Comparison of ENCODE assay signal across 28 cellular contexts in the genomic region with DNA sequence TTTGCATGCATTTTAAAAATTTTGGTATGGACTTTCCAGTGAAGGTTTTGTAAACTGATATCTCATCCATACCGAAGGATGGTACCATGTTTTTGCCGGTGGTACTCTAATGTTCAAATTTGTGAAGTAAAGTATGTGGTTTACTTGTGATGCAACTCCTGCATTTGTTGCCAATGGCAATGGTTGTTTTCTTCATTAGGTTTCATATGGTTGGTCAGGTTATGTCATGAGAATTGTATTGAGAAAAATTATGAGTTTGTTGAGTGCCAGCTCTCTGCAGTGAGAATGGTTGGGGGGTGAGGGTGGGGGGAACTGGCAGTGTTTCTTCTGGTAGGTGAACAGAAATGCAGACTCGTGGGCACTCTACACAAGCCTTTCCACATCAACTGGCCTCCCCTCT.
DNase-seq lines count a peak whose midpoint lies in the region; ATAC-seq, FAIRE-seq and TF ChIP-seq lines count a peak whose summit lies in the region.
"Had no signal": no experiment of that assay in that cellular context is flagged by ENCODE, and none has a peak within 500 bp of the region (broad histone marks: within the 10 kb centered on the region; RNA-seq: fewer than 3 reads in every experiment).

No MANE protein-coding gene starts in this region.

- intact Hi-C loops in PC-3 (cut with micrococcal nuclease) (no loop called here), transverse colon (cut with DNase I; ENCODE audit: low total_unique reads) (no loop called here), lower lobe of right lung (cut with DNase I) (no loop called here)

- FAIRE-seq in astrocyte (lab: Jason Lieb, UNC) = no peak
- FAIRE-seq: G401.6, HepG2 had no signal

- H3K27ac Mint-ChIP-seq in astrocyte (ENCODE audit: unreplicated experiment) = peak overlapping the region; percentile 99
- H3K27ac Mint-ChIP-seq: activated T-cell treated with anti-CD3 and anti-CD28 coated beads, Interleukin-2, amount 50 U/mL, for 24 hours; immature natural killer cell; naive thymus-derived CD4-positive, alpha-beta T cell; T-helper 1 cell treated with Interleukin-12 subunit alpha and Interleukin-12 subunit beta and Interleukin-4 antibody, amounts not matched to agents 30 μg/mL and 1 μg/mL, for 36 hours had no signal

- H3K4me2 ChIP-seq in PC-3 (ENCODE audit: low read length) (0 out of 2 replicates have a peak overlapping the region, but pooled peaks have one; percentile 50), astrocyte (ENCODE audit: low read length) (no peak overlapping the region), Karpas-422 (ENCODE audit: low read depth, low read length, poor library complexity, severe bottlenecking) (no peak overlapping the region)

- H2AFZ ChIP-seq in PC-3 (ENCODE audit: low read length) = no peak overlapping the region
- no peak overlapping the region for H2AFZ ChIP-seq in astrocyte (ENCODE audit: low read depth, low read length)
- no peak overlapping the region for H2AFZ ChIP-seq in Karpas-422 (ENCODE audit: low read length)

- H3K27me3 ChIP-seq in PC-3 (ENCODE audit: low read length) (no peaks in the 10 kb centered on the region), astrocyte (ENCODE audit: insufficient read depth, low read length) (no peaks in the 10 kb centered on the region), transverse colon (no peaks in the 10 kb centered on the region), Karpas-422 (ENCODE audit: low read length) (no peaks in the 10 kb centered on the region), lower lobe of right lung (ENCODE audit: low read depth) (no peaks in the 10 kb centered on the region)
- H3K27me3 ChIP-seq: SJCRH30 had no signal

- H3K9me2 ChIP-seq in PC-3 (replicated peaks; ENCODE audit: low read length) = no peaks in the 10 kb centered on the region
- H3K9me2 ChIP-seq in Karpas-422 (replicated peaks; ENCODE audit: insufficient read depth, low read length) = no peaks in the 10 kb centered on the region

- no peaks in the 10 kb centered on the region for H3K36me3 Mint-ChIP-seq in astrocyte (ENCODE audit: low read depth, unreplicated experiment)
- H3K36me3 Mint-ChIP-seq: immature natural killer cell; naive thymus-derived CD4-positive, alpha-beta T cell had no signal

- POLR2A ChIA-PET in PC-3 (lab: Charles Lee; ENCODE audit: unreplicated experiment) = no interaction called here

- no peak for DNase-seq in PC-3
- peak; percentile 12 for DNase-seq in astrocyte (ENCODE audit: low read depth)
- DNase-seq in iris pigment epithelial cell (ENCODE audit: low read depth) = peak; percentile 45
- no peak for DNase-seq in transverse colon
- DNase-seq in Karpas-422 = no peak
- no peak for DNase-seq in lower lobe of right lung
- DNase-seq: activated CD4-positive, alpha-beta T cell treated with anti-CD3 and anti-CD28 coated beads, Interleukin-2, amount 50 U/mL, for 1 hour; activated CD4-positive, CD25-positive, alpha-beta regulatory T cell; activated gamma-delta T cell; activated T-cell treated with anti-CD3 and anti-CD28 coated beads, Interleukin-2, amount 50 U/mL, for 24 hours; Caco-2; cerebellar nuclear complex; immature natural killer cell; left ventricle myocardium inferior; naive thymus-derived CD4-positive, alpha-beta T cell; NCI-H2107; NCI-H345; nucleus accumbens; stimulated activated CD4-positive, alpha-beta T cell treated with anti-CD3 and anti-CD28 coated beads, Interleukin-4, amount 100 ng/mL, for 24 hours had no signal

- in situ Hi-C loops in transverse colon (cut with MboI; ENCODE audit: low pct_ligation_motif_present in 1 of 4, low pct_unique_long_range_greater_than_20kb in 1 of 4, low sequenced_read_pairs in 3 of 4) = loop anchor here (25.0 kb wide), 4 partner anchors 273 to 898 kb away; no protein-coding TSS in a partner anchor

- no peak for TF ChIP-seq EP300 in transverse colon (IDR thresholded peaks at IDR 0.05; ENCODE audit: low read depth)

- WGBS in transverse colon (ENCODE audit: low coverage in 1 of 2), 2 donors = 96% methylated on average over 3 of the region's 3 CpGs; no CpG with 5 or more reads in 1 of the 2 donors

- H3K36me3 ChIP-seq in PC-3 (ENCODE audit: low read depth, low read length) (no peaks in the 10 kb centered on the region), astrocyte (ENCODE audit: insufficient read depth, low read length) (no peaks in the 10 kb centered on the region), transverse colon (no peaks in the 10 kb centered on the region), Karpas-422 (ENCODE audit: insufficient read depth, low read length) (no peaks in the 10 kb centered on the region), lower lobe of right lung (no peaks in the 10 kb centered on the region)
- H3K36me3 ChIP-seq: left ventricle myocardium inferior, prostate gland, SJCRH30, tibial nerve had no signal

- no peak overlapping the region for H3K4me3 Mint-ChIP-seq in astrocyte (ENCODE audit: unreplicated experiment)
- H3K4me3 Mint-ChIP-seq: activated T-cell treated with anti-CD3 and anti-CD28 coated beads, Interleukin-2, amount 50 U/mL, for 24 hours; immature natural killer cell; naive thymus-derived CD4-positive, alpha-beta T cell; T-helper 1 cell treated with Interleukin-12 subunit alpha and Interleukin-12 subunit beta and Interleukin-4 antibody, amounts not matched to agents 30 μg/mL and 1 μg/mL, for 36 hours had no signal

- TF ChIP-seq CTCF in PC-3 (conservative IDR thresholded peaks at IDR 0.05; ENCODE audit: low read depth, low read length) = no peak
- no peak for TF ChIP-seq CTCF in astrocyte (IDR thresholded peaks at IDR 0.05; ENCODE audit: insufficient read depth, low read depth, low read length)
- no peak for TF ChIP-seq CTCF in transverse colon (IDR thresholded peaks at IDR 0.05)
- TF ChIP-seq CTCF in lower lobe of right lung (IDR thresholded peaks at IDR 0.05) = no peak

- 0 out of 2 replicates have a peak overlapping the region, but pooled peaks have one; percentile 29 for H3K9ac ChIP-seq in PC-3 (ENCODE audit: low read length)
- H3K9ac ChIP-seq in astrocyte (ENCODE audit: low read length) = no peak overlapping the region
- no peak overlapping the region for H3K9ac ChIP-seq in Karpas-422 (ENCODE audit: low read length)

- no TSS peak for BruUV-seq in PC-3 (replicated peaks; lab: Mats Ljungman, UMichigan)

- CTCF ChIA-PET in PC-3 (lab: Charles Lee) = no interaction called here

- H3K27me3 Mint-ChIP-seq in astrocyte (ENCODE audit: low read depth, unreplicated experiment) = no peaks in the 10 kb centered on the region

- H4K20me1 ChIP-seq in PC-3 (ENCODE audit: low read length) (no peaks in the 10 kb centered on the region), astrocyte (ENCODE audit: insufficient read depth, low read length) (no peaks in the 10 kb centered on the region), Karpas-422 (ENCODE audit: insufficient read depth, low read depth, low read length) (0 out of 2 replicates have a peak, but pooled peaks cover 3% of the 10 kb centered on the region)

- no peaks in the 10 kb centered on the region for H3K9me3 Mint-ChIP-seq in astrocyte (ENCODE audit: unreplicated experiment)
- H3K9me3 Mint-ChIP-seq: immature natural killer cell; T-helper 1 cell treated with Interleukin-12 subunit alpha and Interleukin-12 subunit beta and Interleukin-4 antibody, amounts not matched to agents 30 μg/mL and 1 μg/mL, for 36 hours had no signal

- no peaks in the 10 kb centered on the region for H3F3A ChIP-seq in PC-3 (ENCODE audit: low read length, unreplicated experiment)

- no peak for TF ChIP-seq POLR2A in transverse colon (IDR thresholded peaks at IDR 0.05)

- H3K4me1 ChIP-seq in PC-3 (ENCODE audit: insufficient read depth, low read length) = peaks cover 25% of the 10 kb centered on the region
- peaks cover 21% of the 10 kb centered on the region for H3K4me1 ChIP-seq in astrocyte (ENCODE audit: insufficient read depth, low read length)
- peaks cover 0 to 5% (median 0%) of the 10 kb centered on the region in 4 donors for H3K4me1 ChIP-seq in transverse colon
- no peaks in the 10 kb centered on the region for H3K4me1 ChIP-seq in Karpas-422 (ENCODE audit: low read length)
- H3K4me1 ChIP-seq in lower lobe of right lung = no peaks in the 10 kb centered on the region
- H3K4me1 ChIP-seq: Caco-2, left ventricle myocardium inferior, prostate gland, SJCRH30 had no signal

- H3K9me3 ChIP-seq in PC-3 (ENCODE audit: low read length) = no peaks in the 10 kb centered on the region
- H3K9me3 ChIP-seq in astrocyte (ENCODE audit: insufficient read depth, low read depth, low read length) = no peaks in the 10 kb centered on the region
- H3K9me3 ChIP-seq in transverse colon = no peaks in the 10 kb centered on the region
- no peaks in the 10 kb centered on the region for H3K9me3 ChIP-seq in Karpas-422 (ENCODE audit: low read length)
- H3K9me3 ChIP-seq in lower lobe of right lung = no peaks in the 10 kb centered on the region
- H3K9me3 ChIP-seq: Caco-2, left ventricle myocardium inferior, prostate gland, SJCRH30, tibial nerve had no signal

- H3K4me3 ChIP-seq in PC-3 (ENCODE audit: low read length) (no peak overlapping the region), astrocyte (ENCODE audit: insufficient read depth, low read depth, low read length) (no peak overlapping the region), transverse colon (no peak overlapping the region), Karpas-422 (ENCODE audit: low read length) (no peak overlapping the region), lower lobe of right lung (no peak overlapping the region)
- H3K4me3 ChIP-seq: left ventricle myocardium inferior, prostate gland, SJCRH30, tibial nerve had no signal

- H3K79me2 ChIP-seq in PC-3 (ENCODE audit: low read length) = no peaks in the 10 kb centered on the region
- H3K79me2 ChIP-seq in astrocyte (ENCODE audit: insufficient read depth, low read length) = no peaks in the 10 kb centered on the region
- H3K79me2 ChIP-seq in Karpas-422 (ENCODE audit: low read length) = no peaks in the 10 kb centered on the region

- ATAC-seq in PC-3 = no peak
- no peak for ATAC-seq in lower lobe of right lung
- no peak for ATAC-seq in GM19397 (IDR thresholded peaks at IDR 0.05; ENCODE audit: unreplicated experiment)
- ATAC-seq: HCT116; HepG2; naive thymus-derived CD4-positive, alpha-beta T cell had no signal

- H3K27ac ChIP-seq in PC-3 (ENCODE audit: low read length) (peak overlapping the region; percentile 86), astrocyte (ENCODE audit: low read depth, low read length) (peak overlapping the region; percentile 72), transverse colon (peak overlapping the region in 3 of 4 donors; percentile 37 to 56 (median 52)), Karpas-422 (ENCODE audit: low read length) (no peak overlapping the region), lower lobe of right lung (no peak overlapping the region)
- H3K27ac ChIP-seq: C4-2B, left ventricle myocardium inferior, prostate gland, SJCRH30, tibial nerve had no signal

- H3K4me1 Mint-ChIP-seq in astrocyte (ENCODE audit: low read depth, unreplicated experiment) = peaks cover 37% of the 10 kb centered on the region

Comparison
In these comparisons a context has a peak if more than half of its experiments do, and no peak if none do; other contexts are left out.
1. DNase-seq: peak in astrocyte (single experiment) and iris pigment epithelial cell (single experiment); none in PC-3 (single experiment), transverse colon (single experiment), Karpas-422 (single experiment) and lower lobe of right lung (single experiment).
2. H3K27ac ChIP-seq: peak in PC-3 (single experiment), astrocyte (single experiment) and transverse colon (3 of 4); none in Karpas-422 (single experiment) and lower lobe of right lung (single experiment).